14 cellular contexts compared by ENCODE assay signal in genomic region chr1:67574221-67574620, GRCh38.
DNase-seq lines count a peak whose midpoint lies in the region; ATAC-seq and TF ChIP-seq lines count a peak whose summit lies in the region.
"Had no signal": no experiment of that assay in that cellular context is flagged by ENCODE, and none has a peak within 500 bp of the region (broad histone marks: within the 10 kb centered on the region; RNA-seq: fewer than 3 reads in every experiment).

No MANE protein-coding gene starts in this region.

- H3K4me1 Mint-ChIP-seq in activated T-cell treated with anti-CD3 and anti-CD28 coated beads, Interleukin-2, amount 50 U/mL, for 72 hours (ENCODE audit: low read depth): no peaks in the 10 kb centered on the region
- H3K4me1 Mint-ChIP-seq: CD4-positive, CD25-positive, alpha-beta regulatory T cell had no signal

- H3K36me3 Mint-ChIP-seq in activated T-cell treated with anti-CD3 and anti-CD28 coated beads, Interleukin-2, amount 50 U/mL, for 72 hours (ENCODE audit: insufficient read depth in 2 of 2): no peaks in the 10 kb centered on the region
- H3K36me3 Mint-ChIP-seq: CD4-positive, CD25-positive, alpha-beta regulatory T cell had no signal

- H3K4me3 Mint-ChIP-seq in activated T-cell treated with anti-CD3 and anti-CD28 coated beads, Interleukin-2, amount 50 U/mL, for 72 hours: no peak overlapping the region
- H3K4me3 Mint-ChIP-seq: CD4-positive, CD25-positive, alpha-beta regulatory T cell; HFFc6 had no signal

- H3K9me3 Mint-ChIP-seq in activated T-cell treated with anti-CD3 and anti-CD28 coated beads, Interleukin-2, amount 50 U/mL, for 72 hours: no peaks in the 10 kb centered on the region
- H3K9me3 Mint-ChIP-seq: HFFc6 had no signal

- ATAC-seq in activated T-cell treated with anti-CD3 and anti-CD28 coated beads, Interleukin-2, amount 50 U/mL, for 72 hours (replicated peaks in 1 of 2): no peak
- ATAC-seq in HG03469 (IDR thresholded peaks at IDR 0.05; ENCODE audit: unreplicated experiment): no peak
- ATAC-seq: HepG2 had no signal

- CTCF ChIA-PET in RWPE1 (lab: Yijun Ruan, JAX): interaction anchor here (0.6 to 1.8 kb wide), 3 partner anchors 13 to 361 kb away, joined by 3 to 4 read pairs (median 4); no protein-coding TSS in a partner anchor

- H3K27me3 Mint-ChIP-seq in activated T-cell treated with anti-CD3 and anti-CD28 coated beads, Interleukin-2, amount 50 U/mL, for 72 hours (ENCODE audit: low read depth): no peaks in the 10 kb centered on the region
- H3K27me3 Mint-ChIP-seq: CD4-positive, CD25-positive, alpha-beta regulatory T cell had no signal

- peak overlapping the region; percentile 6 for H3K27ac Mint-ChIP-seq in activated T-cell treated with anti-CD3 and anti-CD28 coated beads, Interleukin-2, amount 50 U/mL, for 72 hours
- H3K27ac Mint-ChIP-seq: CD4-positive, CD25-positive, alpha-beta regulatory T cell had no signal

- POLR2A ChIA-PET in RWPE1 (lab: Yijun Ruan, JAX; ENCODE audit: low non-redundant PET): no interaction called here

- no peak for TF ChIP-seq CTCF in RWPE1 (conservative IDR thresholded peaks at IDR 0.05; ENCODE audit: low read depth)

- no peak for DNase-seq in activated T-cell treated with anti-CD3 and anti-CD28 coated beads, Interleukin-2, amount 50 U/mL, for 72 hours
- no peak for DNase-seq in activated T-cell treated with anti-CD3 and anti-CD28 coated beads, Interleukin-2, amount 50 U/mL, for 48 hours
- no peak for DNase-seq in RWPE1 (ENCODE audit: low spot score)
- no peak for DNase-seq in epithelial cell of prostate (ENCODE audit: low read depth, low spot score)
- DNase-seq in stimulated activated CD4-positive, alpha-beta T cell treated with anti-CD3 and anti-CD28 coated beads, Interleukin-1b, Interleukin-23, amount 100 ng/mL, for 48 hours: no peak
- DNase-seq in NAMALWA (ENCODE audit: low spot score): no peak
- DNase-seq: 8988T; AML-193; Calu3; CD4-positive, CD25-positive, alpha-beta regulatory T cell; HFFc6 had no signal

- H3K27ac ChIP-seq in RWPE1 (peak overlapping the region; percentile 95), epithelial cell of prostate (peak overlapping the region; percentile 97)
- H3K27ac ChIP-seq: BLaER1 had no signal
